Comparison of ENCODE assay signal across 11 cellular contexts in the genomic region with DNA sequence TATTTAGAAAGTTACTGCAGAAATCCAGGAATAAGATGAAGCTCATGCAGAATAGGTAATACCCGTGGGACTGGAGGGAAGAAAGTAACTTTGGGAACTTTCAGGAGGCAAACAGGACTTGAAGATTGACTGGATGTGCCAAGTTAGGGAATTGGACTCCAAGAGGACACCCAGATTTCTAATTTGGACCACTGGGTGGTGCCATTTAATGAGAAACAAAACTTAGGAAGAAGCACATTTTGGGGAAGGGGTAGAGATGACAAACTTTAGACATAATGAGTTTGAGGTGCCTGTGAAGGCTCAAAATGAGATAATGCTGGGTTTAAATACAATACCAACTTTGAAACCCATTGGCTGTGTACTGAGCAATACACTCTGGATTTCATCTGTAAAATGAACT. TPM values are rescaled to one million over a fixed set of nuclear protein-coding genes. Genes with fewer than 3 reads are reported as not detected.
DNase-seq lines count a peak whose midpoint lies in the region; ATAC-seq and TF ChIP-seq lines count a peak whose summit lies in the region.
"Had no signal": no experiment of that assay in that cellular context is flagged by ENCODE, and none has a peak within 500 bp of the region (broad histone marks: within the 10 kb centered on the region; RNA-seq: fewer than 3 reads in every experiment).

No MANE protein-coding gene starts in this region.

- peak overlapping the region; percentile 25 for H3K4me3 Mint-ChIP-seq in activated CD4-positive, alpha-beta T cell treated with anti-CD3 and anti-CD28 coated beads, Interleukin-2, amount 10 ng/mL, durations not matched to agents 24 days and 14 days
- H3K4me3 Mint-ChIP-seq in neural progenitor cell = no peak overlapping the region
- H3K4me3 Mint-ChIP-seq in WTC11 = no peak overlapping the region

- POLR2A ChIA-PET in WTC11 (lab: Charles Lee) = no interaction called here

- in situ Hi-C loops in astrocyte of the spinal cord (cut with HindIII; ENCODE audit: low sequenced_read_pairs) = no loop called here

- 64% methylated on average over 1 of the region's 1 CpG for WGBS in suprapubic skin

- TF ChIP-seq POLR2A in suprapubic skin (IDR thresholded peaks at IDR 0.05) = no peak

- H3K27me3 Mint-ChIP-seq in activated CD4-positive, alpha-beta T cell treated with anti-CD3 and anti-CD28 coated beads, Interleukin-2, amount 10 ng/mL, durations not matched to agents 24 days and 14 days = no peaks in the 10 kb centered on the region
- H3K27me3 Mint-ChIP-seq in neural progenitor cell (ENCODE audit: insufficient read depth, low read depth) (peaks cover 8% of the 10 kb centered on the region), WTC11 (ENCODE audit: low read depth) (no peaks in the 10 kb centered on the region; the same call in 1 of the 2 replicates)

- H4K20me1 ChIP-seq in neural progenitor cell (ENCODE audit: low read depth) = no peaks in the 10 kb centered on the region

- H3K9me3 ChIP-seq in neural progenitor cell (ENCODE audit: low read depth) = no peaks in the 10 kb centered on the region
- H3K9me3 ChIP-seq in suprapubic skin = no peaks in the 10 kb centered on the region

- H3K27me3 ChIP-seq in neural progenitor cell (peaks cover 10% of the 10 kb centered on the region), suprapubic skin (no peaks in the 10 kb centered on the region)

- peaks cover 13% of the 10 kb centered on the region for H3K36me3 Mint-ChIP-seq in activated CD4-positive, alpha-beta T cell treated with anti-CD3 and anti-CD28 coated beads, Interleukin-2, amount 10 ng/mL, durations not matched to agents 24 days and 14 days (ENCODE audit: low read depth)
- peaks cover 6% of the 10 kb centered on the region for H3K36me3 Mint-ChIP-seq in neural progenitor cell
- H3K36me3 Mint-ChIP-seq in WTC11 = 0 out of 2 replicates have a peak, but pooled peaks cover under 1% of the 10 kb centered on the region

- CTCF ChIA-PET in WTC11 (lab: Charles Lee) = interaction anchor here (0.9 to 2.5 kb wide), 3 partner anchors 11 to 259 kb away, joined by 4 to 7 read pairs (median 4); partner anchors contain the start of gene PPOX

- peaks cover 65% of the 10 kb centered on the region for H3K4me1 Mint-ChIP-seq in activated CD4-positive, alpha-beta T cell treated with anti-CD3 and anti-CD28 coated beads, Interleukin-2, amount 10 ng/mL, durations not matched to agents 24 days and 14 days
- H3K4me1 Mint-ChIP-seq in neural progenitor cell (peaks cover 22% of the 10 kb centered on the region), WTC11 (peaks cover 24% of the 10 kb centered on the region)

- no peak overlapping the region for H3K9ac ChIP-seq in neural progenitor cell
- H3K9ac ChIP-seq: parathyroid adenoma had no signal

- no peaks in the 10 kb centered on the region for H3K36me3 ChIP-seq in neural progenitor cell
- peaks cover 2% of the 10 kb centered on the region for H3K36me3 ChIP-seq in suprapubic skin

- peak overlapping the region; percentile 74 for H3K27ac Mint-ChIP-seq in activated CD4-positive, alpha-beta T cell treated with anti-CD3 and anti-CD28 coated beads, Interleukin-2, amount 10 ng/mL, durations not matched to agents 24 days and 14 days
- no peak overlapping the region for H3K27ac Mint-ChIP-seq in neural progenitor cell
- no peak overlapping the region for H3K27ac Mint-ChIP-seq in WTC11

- TF ChIP-seq CTCF in LNCAP (IDR thresholded peaks at IDR 0.05) (peak; percentile 45; the same call in 1 of the 2 replicates), astrocyte of the spinal cord (IDR thresholded peaks at IDR 0.05; ENCODE audit: low read depth, low read length) (peak; percentile 40), neural progenitor cell (IDR thresholded peaks at IDR 0.05) (peak; percentile 48), suprapubic skin (IDR thresholded peaks at IDR 0.05) (peak in 1 of 2 donors; percentile 11), WTC11 (IDR thresholded peaks at IDR 0.05) (no peak)

- H3K4me1 ChIP-seq in neural progenitor cell (no peaks in the 10 kb centered on the region), suprapubic skin (peaks cover 57% of the 10 kb centered on the region)

- TF ChIP-seq EP300 in suprapubic skin (IDR thresholded peaks at IDR 0.05) = no peak

- peaks cover 10% of the 10 kb centered on the region for H3F3A ChIP-seq in neural progenitor cell (ENCODE audit: low read depth)

- no peaks in the 10 kb centered on the region for H3K79me2 ChIP-seq in neural progenitor cell (ENCODE audit: low read depth)

- H3K4me3 ChIP-seq in astrocyte of the spinal cord (ENCODE audit: low read depth, low read length) = no peak overlapping the region
- no peak overlapping the region for H3K4me3 ChIP-seq in neural progenitor cell
- no peak overlapping the region for H3K4me3 ChIP-seq in suprapubic skin

- H3K27ac ChIP-seq in neural progenitor cell (no peak overlapping the region), suprapubic skin (no peak overlapping the region)
- H3K27ac ChIP-seq: parathyroid adenoma had no signal

- ATAC-seq in WTC11 (no peak), HG03135 (IDR thresholded peaks at IDR 0.05; ENCODE audit: unreplicated experiment) (no peak)
- ATAC-seq: stimulated activated naive CD8-positive, alpha-beta T cell treated with anti-CD3 and anti-CD28 coated beads, Interleukin-15, Interleukin-2, amounts not matched to agents 100 U/mL and 50 U/mL, for 24 hours had no signal

- H3K9me3 Mint-ChIP-seq in activated CD4-positive, alpha-beta T cell treated with anti-CD3 and anti-CD28 coated beads, Interleukin-2, amount 10 ng/mL, durations not matched to agents 24 days and 14 days = no peaks in the 10 kb centered on the region
- H3K9me3 Mint-ChIP-seq in neural progenitor cell = no peaks in the 10 kb centered on the region
- no peaks in the 10 kb centered on the region for H3K9me3 Mint-ChIP-seq in WTC11

- DNase-seq in activated CD4-positive, alpha-beta T cell treated with anti-CD3 and anti-CD28 coated beads, Interleukin-2, amount 10 ng/mL, durations not matched to agents 24 days and 14 days = no peak
- DNase-seq in activated CD4-positive, alpha-beta T cell treated with anti-CD3 and anti-CD28 coated beads, Interleukin-2, amount 50 U/mL, for 4 hours = no peak
- DNase-seq in astrocyte of the spinal cord (ENCODE audit: low read depth, low spot score) (no peak), neural progenitor cell (ENCODE audit: low spot score) (peak; percentile 27), suprapubic skin (ENCODE audit: low spot score in 2 of 2) (no peak), WTC11 (ENCODE audit: low spot score) (no peak)
- DNase-seq: NCI-H1417 treated with DMSO at 0.1 percent for 48 hours; stimulated activated naive CD8-positive, alpha-beta T cell treated with anti-CD3 and anti-CD28 coated beads, Interleukin-15, Interleukin-2, amounts not matched to agents 100 U/mL and 50 U/mL, for 24 hours had no signal

- intact Hi-C loops in activated CD4-positive, alpha-beta T cell treated with anti-CD3 and anti-CD28 coated beads, Interleukin-2, amount 10 ng/mL, durations not matched to agents 24 days and 14 days (cut with micrococcal nuclease) = no loop called here

- no peak overlapping the region for H2AFZ ChIP-seq in neural progenitor cell (replicated peaks)
- H2AFZ ChIP-seq: parathyroid adenoma had no signal

- no peak overlapping the region for H3K4me2 ChIP-seq in neural progenitor cell

TF ChIP-seq in WTC11, 78 proteins besides CTCF, POLR2A, EP300 and RAD21:
- TF ChIP-seq ZNF263 (CRISPR knock-in tag; IDR thresholded peaks at IDR 0.05; ENCODE audit: low read depth) = no peak
- TF ChIP-seq ZNF138 (CRISPR knock-in tag; conservative IDR thresholded peaks at IDR 0.05) = no peak
- TF ChIP-seq ETV6 (CRISPR knock-in tag; IDR thresholded peaks at IDR 0.05) = no peak
- no peak for TF ChIP-seq NR3C1 (CRISPR knock-in tag; conservative IDR thresholded peaks at IDR 0.05; ENCODE audit: low read depth)
- TF ChIP-seq ZMAT4 (CRISPR knock-in tag; IDR thresholded peaks at IDR 0.05) = no peak

RNA-seq across cellular contexts. Expression of gene B4GALT3, which starts 3.3 kb away (rescaled TPM):
- total RNA-seq in activated CD4-positive, alpha-beta T cell treated with anti-CD3 and anti-CD28 coated beads, Interleukin-2, amount 10 ng/mL, durations not matched to agents 24 days and 14 days = 65.1 and 69.9 TPM in 2 replicates
- total RNA-seq in neural progenitor cell (ENCODE audit: low replicate concordance) (9.5 and 36.5 TPM in 2 replicates), suprapubic skin (10 to 100 TPM; 26.9 to 36.6 (median 30.0) TPM), WTC11 (2021) (40.1 to 44.8 TPM (median 40.7 TPM) in 3 replicates)

RNA-seq across cellular contexts. Expression of gene PPOX, which starts 14.4 kb away (rescaled TPM):
- total RNA-seq in activated CD4-positive, alpha-beta T cell treated with anti-CD3 and anti-CD28 coated beads, Interleukin-2, amount 10 ng/mL, durations not matched to agents 24 days and 14 days = 28.6 and 31.1 TPM in 2 replicates
- total RNA-seq in neural progenitor cell (ENCODE audit: low replicate concordance) (18.3 and 42.4 TPM in 2 replicates), suprapubic skin (10 to 100 TPM; 22.2 to 75.2 (median 37.2) TPM), WTC11 (2021) (39.8 to 44.8 TPM (median 43.4 TPM) in 3 replicates)

RNA-seq across cellular contexts. Expression of gene ADAMTS4, which starts 18.2 kb away (rescaled TPM):
- total RNA-seq in activated CD4-positive, alpha-beta T cell treated with anti-CD3 and anti-CD28 coated beads, Interleukin-2, amount 10 ng/mL, durations not matched to agents 24 days and 14 days = 0.33 and 0.66 TPM in 2 replicates
- total RNA-seq in neural progenitor cell (ENCODE audit: low replicate concordance) = 1.3 and 5.4 TPM in 2 replicates
- 1 to 10 TPM in 3 of 4 donors, under 1 TPM in 1; 0.93 to 9.9 (median 6.3) TPM for total RNA-seq in suprapubic skin
- 9.1 to 11.2 TPM (median 10.0 TPM) in 3 replicates for total RNA-seq in WTC11 (2021)

RNA-seq across cellular contexts. Expression of gene USP21, which starts 21.3 kb away (rescaled TPM):
- 32.7 and 34.7 TPM in 2 replicates for total RNA-seq in activated CD4-positive, alpha-beta T cell treated with anti-CD3 and anti-CD28 coated beads, Interleukin-2, amount 10 ng/mL, durations not matched to agents 24 days and 14 days
- total RNA-seq in neural progenitor cell (ENCODE audit: low replicate concordance) (6.7 and 19.0 TPM in 2 replicates), suprapubic skin (10 to 100 TPM; 18.7 to 37.0 (median 28.8) TPM), WTC11 (2021) (30.7 to 31.1 TPM (median 30.8 TPM) in 3 replicates)

RNA-seq across cellular contexts. Expression of gene NDUFS2, which starts 21.5 kb away (rescaled TPM):
- 88.4 and 89.6 TPM in 2 replicates for total RNA-seq in activated CD4-positive, alpha-beta T cell treated with anti-CD3 and anti-CD28 coated beads, Interleukin-2, amount 10 ng/mL, durations not matched to agents 24 days and 14 days
- total RNA-seq in neural progenitor cell (ENCODE audit: low replicate concordance) = 105 and 107 TPM in 2 replicates
- total RNA-seq in suprapubic skin = 100 to 1,000 TPM in 3 of 4 donors, 10 to 100 TPM in 1; 99.1 to 132 (median 112) TPM
- 105 to 108 TPM (median 105 TPM) in 3 replicates for total RNA-seq in WTC11 (2021)
